Comparison of ENCODE assay signal across 8 cellular contexts in the genomic region with DNA sequence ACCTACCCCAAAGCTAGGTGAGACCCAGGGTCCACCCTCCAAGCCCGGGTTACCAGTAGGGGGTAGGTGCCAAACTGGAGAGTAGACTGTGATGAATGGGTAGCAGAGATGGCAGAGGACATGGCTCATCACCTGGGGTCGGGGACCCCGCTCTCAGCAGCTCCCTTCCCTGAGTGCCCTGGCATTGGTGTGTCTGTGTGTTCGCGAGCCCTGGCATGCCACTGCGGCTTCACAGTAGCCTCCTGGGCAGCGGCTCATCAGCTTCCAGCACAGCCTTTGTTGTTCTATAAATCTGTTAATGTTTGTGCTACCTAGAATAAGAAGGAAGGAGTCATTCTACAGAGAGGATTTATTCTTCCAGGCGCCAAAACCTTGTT.
DNase-seq lines count a peak whose midpoint lies in the region; ATAC-seq and TF ChIP-seq lines count a peak whose summit lies in the region.

No MANE protein-coding gene starts in this region.

- H2AFZ ChIP-seq in GM23248: no peak overlapping the region

- H3K4me2 ChIP-seq in GM23248 (ENCODE audit: unreplicated experiment) (peak overlapping the region; percentile 18), skeletal muscle satellite cell (ENCODE audit: low read length) (peak overlapping the region; percentile 62)

- H3K9me3 ChIP-seq in GM23248 (ENCODE audit: low read depth) (no peaks in the 10 kb centered on the region), skeletal muscle satellite cell (replicated peaks; ENCODE audit: low read length) (no peaks in the 10 kb centered on the region)

- peaks cover 10% of the 10 kb centered on the region; the same call in 1 of the 2 replicates for H3K4me1 ChIP-seq in GM23248 (ENCODE audit: insufficient read depth)
- H3K4me1 ChIP-seq in skeletal muscle satellite cell (ENCODE audit: control insufficient read depth, insufficient read depth, low read length): peaks cover 27% of the 10 kb centered on the region

- H3K4me3 ChIP-seq in GM23248 (no peak overlapping the region), skeletal muscle satellite cell (ENCODE audit: low read length) (peak overlapping the region; percentile 48)

- H4K20me1 ChIP-seq in GM23248 (ENCODE audit: insufficient read depth): no peaks in the 10 kb centered on the region

- H3K36me3 ChIP-seq in GM23248 (ENCODE audit: low read depth): no peaks in the 10 kb centered on the region
- no peaks in the 10 kb centered on the region for H3K36me3 ChIP-seq in skeletal muscle satellite cell (ENCODE audit: insufficient read depth, low read length)

- in situ Hi-C loops in GM23248 (cut with MboI): no loop called here

- no peaks in the 10 kb centered on the region for H3K9me2 ChIP-seq in GM23248 (ENCODE audit: insufficient read depth)

- H3F3A ChIP-seq in GM23248 (ENCODE audit: insufficient read depth): peaks cover 12% of the 10 kb centered on the region; the same call in 1 of the 2 replicates

- peak; percentile 25 for ATAC-seq in esophagus mucosa

- no peaks in the 10 kb centered on the region for H3K79me2 ChIP-seq in GM23248 (ENCODE audit: insufficient read depth)

- H3K27ac ChIP-seq in GM23248: peak overlapping the region; percentile 41; the same call in 1 of the 2 replicates
- H3K27ac ChIP-seq in VCaP: peak overlapping the region; percentile 66

- H3K27me3 ChIP-seq in GM23248 (replicated peaks; ENCODE audit: insufficient read depth) (no peaks in the 10 kb centered on the region), skeletal muscle satellite cell (ENCODE audit: control insufficient read depth, insufficient read depth, low read length) (no peaks in the 10 kb centered on the region)

- no peak for TF ChIP-seq CTCF in VCaP (conservative IDR thresholded peaks at IDR 0.05)

- H3K9ac ChIP-seq in GM23248: no peak overlapping the region
- peak overlapping the region; percentile 73 for H3K9ac ChIP-seq in skeletal muscle satellite cell (ENCODE audit: low read depth, low read length)

- WGBS in GM23248 (ENCODE audit: low coverage in 1 of 2, low lambda C conversion rate in 2 of 2, missing lambda C conversion rate in 2 of 2), 2 experiments: 91 to 94% methylated on average over 8 of the region's 8 CpGs

- DNase-seq in GM23248 (no peak), NCI-H2081 treated with DMSO at 0.1 percent for 48 hours (lab: John Stamatoyannopoulos, UW) (no peak), SHP77 treated with DMSO at 0.1 percent for 48 hours (lab: John Stamatoyannopoulos, UW) (no peak), HuH-7 (ENCODE audit: low spot score) (no peak), NCI-H2196 treated with DMSO at 0.1 percent for 48 hours (lab: John Stamatoyannopoulos, UW; ENCODE audit: unreplicated experiment) (no peak)
